Comparison of ENCODE assay signal across 6 cellular contexts in the genomic region with DNA sequence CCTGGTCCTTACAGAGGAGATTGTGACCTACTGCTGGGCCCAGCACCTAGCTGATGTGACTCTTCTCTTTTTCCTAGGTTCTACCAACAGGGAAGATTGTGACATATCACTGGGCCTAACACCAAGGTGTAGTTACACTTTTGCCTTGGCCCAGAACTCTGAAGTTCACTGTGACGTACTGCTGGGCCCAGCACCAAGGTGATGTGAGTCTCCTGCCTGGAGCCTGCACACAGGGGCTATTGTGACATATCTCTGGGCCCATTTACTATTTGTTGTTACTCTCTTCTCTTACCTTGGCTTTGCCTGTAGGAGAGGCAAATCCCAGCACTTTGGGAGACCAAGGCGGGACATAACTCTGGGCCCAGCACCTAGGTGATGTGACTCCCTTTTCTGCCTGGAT.
"Had no signal": no experiment of that assay in that cellular context is flagged by ENCODE, and none has a peak within 500 bp of the region (broad histone marks: within the 10 kb centered on the region; RNA-seq: fewer than 3 reads in every experiment).

No MANE protein-coding gene starts in this region.

- ATAC-seq: GM23338 had no signal

- H3K4me3 ChIP-seq: GM23338 had no signal

- H3K4me2 ChIP-seq: GM23338 had no signal

- DNase-seq: H9, HCEC 1CT had no signal

- H2AFZ ChIP-seq: GM23338 had no signal

- FAIRE-seq: H1, H54, HTR-8/SVneo had no signal
